Comparison of ENCODE assay signal across 10 cellular contexts in genomic region chr10:93542358-93542791, GRCh38. TPM values are rescaled to one million over a fixed set of nuclear protein-coding genes. Genes with fewer than 3 reads are reported as not detected.
DNase-seq lines count a peak whose midpoint lies in the region; ATAC-seq and TF ChIP-seq lines count a peak whose summit lies in the region.
"Had no signal": no experiment of that assay in that cellular context is flagged by ENCODE, and none has a peak within 500 bp of the region (broad histone marks: within the 10 kb centered on the region; RNA-seq: fewer than 3 reads in every experiment).

No MANE protein-coding gene starts in this region.

- peak; percentile 89 for ATAC-seq in sciatic nerve
- ATAC-seq in activated T-cell treated with anti-CD3 and anti-CD28 coated beads, Interleukin-2, amount 50 U/mL, for 4 hours: no peak

- no peak for TF ChIP-seq CTCF in fibroblast of villous mesenchyme (IDR thresholded peaks at IDR 0.05; ENCODE audit: insufficient read depth, low read depth, low read length)

- H3K27me3 Mint-ChIP-seq in activated T-helper 2 cell treated with anti-CD3 and anti-CD28 coated beads, Interferon-gamma antibody, Interleukin-2, Interleukin-4, amounts not matched to agents 10 μg/mL and 5 μg/mL and 100 μg/mL, durations not matched to agents 14 hours and 24 hours and 36 hours (ENCODE audit: low read depth): peaks cover 35% of the 10 kb centered on the region
- H3K27me3 Mint-ChIP-seq in activated T-cell treated with anti-CD3 and anti-CD28 coated beads, Interleukin-2, amount 50 U/mL, for 4 hours (ENCODE audit: low read depth): peaks cover 9% of the 10 kb centered on the region

- H3K27ac Mint-ChIP-seq in activated T-helper 2 cell treated with anti-CD3 and anti-CD28 coated beads, Interferon-gamma antibody, Interleukin-2, Interleukin-4, amounts not matched to agents 10 μg/mL and 5 μg/mL and 100 μg/mL, durations not matched to agents 14 hours and 24 hours and 36 hours: no peak overlapping the region
- H3K27ac Mint-ChIP-seq: activated naive CD4-positive, alpha-beta T cell treated with anti-CD3 and anti-CD28 coated beads, Interleukin-2, amount 50 U/mL, for 72 hours had no signal

- peak; percentile 29 for DNase-seq in GM03348 (ENCODE audit: low spot score)
- peak; percentile 25 for DNase-seq in NCI-H774 (lab: John Stamatoyannopoulos, UW)
- peak; percentile 52 for DNase-seq in fibroblast of villous mesenchyme (ENCODE audit: low read depth)
- no peak for DNase-seq in sciatic nerve (ENCODE audit: low spot score)
- DNase-seq in effector memory CD4-positive, alpha-beta T cell: no peak
- DNase-seq in activated T-helper 2 cell treated with anti-CD3 and anti-CD28 coated beads, Interferon-gamma antibody, Interleukin-2, Interleukin-4, amounts not matched to agents 10 μg/mL and 5 μg/mL and 100 μg/mL, durations not matched to agents 14 hours and 24 hours and 36 hours (ENCODE audit: low spot score): no peak
- no peak for DNase-seq in activated T-cell treated with anti-CD3 and anti-CD28 coated beads, Interleukin-2, amount 50 U/mL, for 4 hours
- DNase-seq in epidermal melanocyte (ENCODE audit: insufficient read length, low spot score): no peak
- DNase-seq: occipital lobe had no signal

- peak overlapping the region; percentile 36 for H3K4me3 ChIP-seq in fibroblast of villous mesenchyme (ENCODE audit: low read depth, low read length)
- H3K4me3 ChIP-seq in effector memory CD4-positive, alpha-beta T cell (ENCODE audit: insufficient read depth, low read depth, low read length, poor library complexity, severe bottlenecking): no peak overlapping the region

- H3K9me3 Mint-ChIP-seq in activated T-helper 2 cell treated with anti-CD3 and anti-CD28 coated beads, Interferon-gamma antibody, Interleukin-2, Interleukin-4, amounts not matched to agents 10 μg/mL and 5 μg/mL and 100 μg/mL, durations not matched to agents 14 hours and 24 hours and 36 hours: no peaks in the 10 kb centered on the region
- H3K9me3 Mint-ChIP-seq in activated T-cell treated with anti-CD3 and anti-CD28 coated beads, Interleukin-2, amount 50 U/mL, for 4 hours: no peaks in the 10 kb centered on the region
- H3K9me3 Mint-ChIP-seq: activated naive CD4-positive, alpha-beta T cell treated with anti-CD3 and anti-CD28 coated beads, Interleukin-2, amount 50 U/mL, for 72 hours had no signal

- H3K9me3 ChIP-seq in effector memory CD4-positive, alpha-beta T cell (ENCODE audit: control insufficient read depth, low read length): no peaks in the 10 kb centered on the region

- H3K27me3 ChIP-seq in effector memory CD4-positive, alpha-beta T cell (replicated peaks; ENCODE audit: control insufficient read depth, insufficient read depth, low read length, poor library complexity, severe bottlenecking): no peaks in the 10 kb centered on the region

- no peaks in the 10 kb centered on the region for H3K4me1 ChIP-seq in effector memory CD4-positive, alpha-beta T cell (ENCODE audit: control insufficient read depth, insufficient read depth, low read length, poor library complexity, severe bottlenecking)

- intact Hi-C loops in sciatic nerve (cut with DNase I): no loop called here
- intact Hi-C loops in activated T-helper 2 cell treated with anti-CD3 and anti-CD28 coated beads, Interferon-gamma antibody, Interleukin-2, Interleukin-4, amounts not matched to agents 10 μg/mL and 5 μg/mL and 100 μg/mL, durations not matched to agents 14 hours and 24 hours and 36 hours (cut with micrococcal nuclease): no loop called here

- no peaks in the 10 kb centered on the region for H3K4me1 Mint-ChIP-seq in activated T-helper 2 cell treated with anti-CD3 and anti-CD28 coated beads, Interferon-gamma antibody, Interleukin-2, Interleukin-4, amounts not matched to agents 10 μg/mL and 5 μg/mL and 100 μg/mL, durations not matched to agents 14 hours and 24 hours and 36 hours (ENCODE audit: low read depth)
- no peaks in the 10 kb centered on the region for H3K4me1 Mint-ChIP-seq in activated T-cell treated with anti-CD3 and anti-CD28 coated beads, Interleukin-2, amount 50 U/mL, for 4 hours (ENCODE audit: low read depth)

- H3K4me3 Mint-ChIP-seq in activated T-helper 2 cell treated with anti-CD3 and anti-CD28 coated beads, Interferon-gamma antibody, Interleukin-2, Interleukin-4, amounts not matched to agents 10 μg/mL and 5 μg/mL and 100 μg/mL, durations not matched to agents 14 hours and 24 hours and 36 hours (ENCODE audit: low read depth): no peak overlapping the region
- H3K4me3 Mint-ChIP-seq in activated T-cell treated with anti-CD3 and anti-CD28 coated beads, Interleukin-2, amount 50 U/mL, for 4 hours: no peak overlapping the region

- H3K36me3 Mint-ChIP-seq in activated T-helper 2 cell treated with anti-CD3 and anti-CD28 coated beads, Interferon-gamma antibody, Interleukin-2, Interleukin-4, amounts not matched to agents 10 μg/mL and 5 μg/mL and 100 μg/mL, durations not matched to agents 14 hours and 24 hours and 36 hours (ENCODE audit: low read depth): no peaks in the 10 kb centered on the region
- H3K36me3 Mint-ChIP-seq in activated T-cell treated with anti-CD3 and anti-CD28 coated beads, Interleukin-2, amount 50 U/mL, for 4 hours (ENCODE audit: insufficient read depth): no peaks in the 10 kb centered on the region
- H3K36me3 Mint-ChIP-seq: activated naive CD4-positive, alpha-beta T cell treated with anti-CD3 and anti-CD28 coated beads, Interleukin-2, amount 50 U/mL, for 72 hours had no signal

- no peaks in the 10 kb centered on the region for H3K36me3 ChIP-seq in effector memory CD4-positive, alpha-beta T cell (ENCODE audit: control insufficient read depth, insufficient read depth, low read length)

- H3K27ac ChIP-seq in effector memory CD4-positive, alpha-beta T cell (ENCODE audit: insufficient read depth, low read length, poor library complexity, severe bottlenecking): no peak overlapping the region

RNA-seq across cellular contexts. Expression of gene FFAR4, which starts 24.1 kb away (rescaled TPM):
- total RNA-seq in fibroblast of villous mesenchyme (not detected in 2 replicates), sciatic nerve (0.31 TPM)
- total RNA-seq in activated T-helper 2 cell treated with anti-CD3 and anti-CD28 coated beads, Interferon-gamma antibody, Interleukin-2, Interleukin-4, amounts not matched to agents 10 μg/mL and 5 μg/mL and 100 μg/mL, durations not matched to agents 14 hours and 24 hours and 36 hours: not detected in 2 replicates
- total RNA-seq in activated T-cell treated with anti-CD3 and anti-CD28 coated beads, Interleukin-2, amount 50 U/mL, for 4 hours: not detected
- total RNA-seq: activated naive CD4-positive, alpha-beta T cell treated with anti-CD3 and anti-CD28 coated beads, Interleukin-2, amount 50 U/mL, for 72 hours; occipital lobe had no signal

RNA-seq across cellular contexts. Expression of gene CEP55, which starts 46.0 kb away (rescaled TPM):
- 20.0 and 35.0 TPM in 2 replicates for total RNA-seq in fibroblast of villous mesenchyme
- 0.62 TPM for total RNA-seq in sciatic nerve
- total RNA-seq in activated T-helper 2 cell treated with anti-CD3 and anti-CD28 coated beads, Interferon-gamma antibody, Interleukin-2, Interleukin-4, amounts not matched to agents 10 μg/mL and 5 μg/mL and 100 μg/mL, durations not matched to agents 14 hours and 24 hours and 36 hours: 72.6 and 76.1 TPM in 2 replicates
- 1 to 10 TPM; 6.0 to 8.2 (median 8.0) TPM for total RNA-seq in activated T-cell treated with anti-CD3 and anti-CD28 coated beads, Interleukin-2, amount 50 U/mL, for 4 hours

RNA-seq across cellular contexts. Expression of gene RBP4, which starts 58.7 kb away (rescaled TPM):
- total RNA-seq in fibroblast of villous mesenchyme (not detected in 2 replicates), sciatic nerve (42.7 TPM)
- total RNA-seq in activated T-helper 2 cell treated with anti-CD3 and anti-CD28 coated beads, Interferon-gamma antibody, Interleukin-2, Interleukin-4, amounts not matched to agents 10 μg/mL and 5 μg/mL and 100 μg/mL, durations not matched to agents 14 hours and 24 hours and 36 hours: not detected in 2 replicates
- total RNA-seq in activated T-cell treated with anti-CD3 and anti-CD28 coated beads, Interleukin-2, amount 50 U/mL, for 4 hours: 1 to 10 TPM in 2 of 3 donors, under 1 TPM in 1; 0.98 to 1.5 (median 1.4) TPM
- total RNA-seq: activated naive CD4-positive, alpha-beta T cell treated with anti-CD3 and anti-CD28 coated beads, Interleukin-2, amount 50 U/mL, for 72 hours had no signal

Comparison
In these comparisons a context has a peak if more than half of its experiments do, and no peak if none do; other contexts are left out.
1. DNase-seq: peak in GM03348 (single experiment), NCI-H774 (single experiment) and fibroblast of villous mesenchyme (single experiment); none in sciatic nerve (single experiment), effector memory CD4-positive, alpha-beta T cell (0 of 3), activated T-helper 2 cell treated with anti-CD3 and anti-CD28 coated beads, Interferon-gamma antibody, Interleukin-2, Interleukin-4, amounts not matched to agents 10 μg/mL and 5 μg/mL and 100 μg/mL, durations not matched to agents 14 hours and 24 hours and 36 hours (single experiment), activated T-cell treated with anti-CD3 and anti-CD28 coated beads, Interleukin-2, amount 50 U/mL, for 4 hours (single experiment) and epidermal melanocyte (single experiment).
2. RNA of gene RBP4, which starts 58.7 kb away (total RNA-seq): 42.7 TPM in sciatic nerve (single experiment); 0.98 to 1.5 TPM in activated T-cell treated with anti-CD3 and anti-CD28 coated beads, Interleukin-2, amount 50 U/mL, for 4 hours, not detected in fibroblast of villous mesenchyme and not detected in activated T-helper 2 cell treated with anti-CD3 and anti-CD28 coated beads, Interferon-gamma antibody, Interleukin-2, Interleukin-4, amounts not matched to agents 10 μg/mL and 5 μg/mL and 100 μg/mL, durations not matched to agents 14 hours and 24 hours and 36 hours; every median in the first group is over 10 times any median in the second.